3 cellular contexts compared by ENCODE assay signal in genomic region chr1:154582885-154583284, GRCh38.
TF ChIP-seq lines count a peak whose summit lies in the region.

No MANE protein-coding gene starts in this region.

TF ChIP-seq in GM12891, 5 proteins besides CTCF, POLR2A, EP300 and RAD21:
- TF ChIP-seq SPI1 (IDR thresholded peaks at IDR 0.05; ENCODE audit: low read depth, low read length) = no peak
TF ChIP-seq in GM12891: peak in this region for 0.

TF ChIP-seq in IMR-90, 13 proteins besides CTCF, POLR2A, EP300 and RAD21:
- TF ChIP-seq SMC3 (IDR thresholded peaks at IDR 0.05; ENCODE audit: low read depth, low read length) = no peak
- TF ChIP-seq MXI1 (IDR thresholded peaks at IDR 0.05; ENCODE audit: borderline replicate concordance, low read depth, low read length) = no peak
- TF ChIP-seq FOS (IDR thresholded peaks at IDR 0.05; ENCODE audit: low read depth, low read length) = no peak
- TF ChIP-seq ELK1 (IDR thresholded peaks at IDR 0.05; ENCODE audit: borderline replicate concordance, low read depth, low read length) = no peak
- 0 out of 2 replicates have a peak, but pooled peaks have one; percentile 36 for TF ChIP-seq MAFK (IDR thresholded peaks at IDR 0.05; ENCODE audit: low read depth, low read length)
- no peak for TF ChIP-seq CEBPB (IDR thresholded peaks at IDR 0.05; ENCODE audit: low read depth, low read length)
- TF ChIP-seq RFX5 (IDR thresholded peaks at IDR 0.05; ENCODE audit: low read depth, low read length) = no peak
- no peak for TF ChIP-seq MAZ (IDR thresholded peaks at IDR 0.05; ENCODE audit: borderline replicate concordance, low read depth, low read length)

TF ChIP-seq in K562, 482 proteins besides CTCF, POLR2A, EP300 and RAD21:
- TF ChIP-seq ZNF316 (IDR thresholded peaks at IDR 0.05) = peak; percentile 54
- no peak for TF ChIP-seq YBX1 (IDR thresholded peaks at IDR 0.05)
- no peak for TF ChIP-seq BCOR (IDR thresholded peaks at IDR 0.05)
- TF ChIP-seq C11orf30 (IDR thresholded peaks at IDR 0.05; ENCODE audit: low read depth) = 0 out of 2 replicates have a peak, but pooled peaks have one; percentile 30
